2 cellular contexts compared by ENCODE assay signal in the genomic region with DNA sequence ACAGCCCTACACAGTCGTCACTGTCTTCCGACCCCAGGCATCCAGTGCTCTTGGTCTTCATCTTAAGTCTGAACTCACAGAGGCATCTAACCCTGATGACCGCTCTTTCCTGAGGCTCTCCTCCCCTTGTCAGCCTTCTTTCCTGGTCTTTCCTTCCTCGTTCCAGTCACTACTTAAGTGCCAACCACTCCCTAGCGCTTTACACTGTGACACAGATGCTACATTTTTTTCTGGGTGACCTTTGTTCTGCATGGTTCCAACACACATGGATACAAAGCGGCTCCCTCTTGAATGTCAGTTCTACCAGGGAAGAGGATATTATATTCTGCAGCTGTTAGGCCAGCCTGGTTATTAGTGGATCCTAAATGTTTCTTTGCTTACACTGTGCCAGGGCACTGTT.
TF ChIP-seq lines count a peak whose summit lies in the region.

No MANE protein-coding gene starts in this region.

TF ChIP-seq in GM12878, 131 proteins besides CTCF, POLR2A, EP300 and RAD21:
- TF ChIP-seq HDGF (IDR thresholded peaks at IDR 0.05) (no peak), POLR2AphosphoS5 (IDR thresholded peaks at IDR 0.05; ENCODE audit: low read length) (peak; percentile 13), FOXK2 (IDR thresholded peaks at IDR 0.05) (no peak), BHLHE40 (IDR thresholded peaks at IDR 0.05; ENCODE audit: borderline replicate concordance in 1 of 2, low read depth in 2 of 2, low read length in 1 of 2) (no peak)
- TF ChIP-seq, protein P1, sequence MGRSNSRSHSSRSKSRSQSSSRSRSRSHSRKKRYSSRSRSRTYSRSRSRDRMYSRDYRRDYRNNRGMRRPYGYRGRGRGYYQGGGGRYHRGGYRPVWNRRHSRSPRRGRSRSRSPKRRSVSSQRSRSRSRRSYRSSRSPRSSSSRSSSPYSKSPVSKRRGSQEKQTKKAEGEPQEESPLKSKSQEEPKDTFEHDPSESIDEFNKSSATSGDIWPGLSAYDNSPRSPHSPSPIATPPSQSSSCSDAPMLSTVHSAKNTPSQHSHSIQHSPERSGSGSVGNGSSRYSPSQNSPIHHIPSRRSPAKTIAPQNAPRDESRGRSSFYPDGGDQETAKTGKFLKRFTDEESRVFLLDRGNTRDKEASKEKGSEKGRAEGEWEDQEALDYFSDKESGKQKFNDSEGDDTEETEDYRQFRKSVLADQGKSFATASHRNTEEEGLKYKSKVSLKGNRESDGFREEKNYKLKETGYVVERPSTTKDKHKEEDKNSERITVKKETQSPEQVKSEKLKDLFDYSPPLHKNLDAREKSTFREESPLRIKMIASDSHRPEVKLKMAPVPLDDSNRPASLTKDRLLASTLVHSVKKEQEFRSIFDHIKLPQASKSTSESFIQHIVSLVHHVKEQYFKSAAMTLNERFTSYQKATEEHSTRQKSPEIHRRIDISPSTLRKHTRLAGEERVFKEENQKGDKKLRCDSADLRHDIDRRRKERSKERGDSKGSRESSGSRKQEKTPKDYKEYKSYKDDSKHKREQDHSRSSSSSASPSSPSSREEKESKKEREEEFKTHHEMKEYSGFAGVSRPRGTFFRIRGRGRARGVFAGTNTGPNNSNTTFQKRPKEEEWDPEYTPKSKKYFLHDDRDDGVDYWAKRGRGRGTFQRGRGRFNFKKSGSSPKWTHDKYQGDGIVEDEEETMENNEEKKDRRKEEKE (IDR thresholded peaks at IDR 0.05), result no peak

TF ChIP-seq in HepG2, 621 proteins besides CTCF, POLR2A, EP300 and RAD21:
- no peak for TF ChIP-seq ZNF232 (CRISPR knock-in tag; IDR thresholded peaks at IDR 0.05; ENCODE audit: borderline replicate concordance)
- TF ChIP-seq HNF4A (CRISPR knock-in tag; IDR thresholded peaks at IDR 0.05), result peak; percentile 29; the same call in 1 of the 2 replicates
- no peak for TF ChIP-seq NFIC (IDR thresholded peaks at IDR 0.05; ENCODE audit: low read length)
- TF ChIP-seq, protein P2, sequence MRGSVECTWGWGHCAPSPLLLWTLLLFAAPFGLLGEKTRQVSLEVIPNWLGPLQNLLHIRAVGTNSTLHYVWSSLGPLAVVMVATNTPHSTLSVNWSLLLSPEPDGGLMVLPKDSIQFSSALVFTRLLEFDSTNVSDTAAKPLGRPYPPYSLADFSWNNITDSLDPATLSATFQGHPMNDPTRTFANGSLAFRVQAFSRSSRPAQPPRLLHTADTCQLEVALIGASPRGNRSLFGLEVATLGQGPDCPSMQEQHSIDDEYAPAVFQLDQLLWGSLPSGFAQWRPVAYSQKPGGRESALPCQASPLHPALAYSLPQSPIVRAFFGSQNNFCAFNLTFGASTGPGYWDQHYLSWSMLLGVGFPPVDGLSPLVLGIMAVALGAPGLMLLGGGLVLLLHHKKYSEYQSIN (CRISPR knock-in tag; IDR thresholded peaks at IDR 0.05; ENCODE audit: borderline replicate concordance), result no peak
- TF ChIP-seq, protein P3, sequence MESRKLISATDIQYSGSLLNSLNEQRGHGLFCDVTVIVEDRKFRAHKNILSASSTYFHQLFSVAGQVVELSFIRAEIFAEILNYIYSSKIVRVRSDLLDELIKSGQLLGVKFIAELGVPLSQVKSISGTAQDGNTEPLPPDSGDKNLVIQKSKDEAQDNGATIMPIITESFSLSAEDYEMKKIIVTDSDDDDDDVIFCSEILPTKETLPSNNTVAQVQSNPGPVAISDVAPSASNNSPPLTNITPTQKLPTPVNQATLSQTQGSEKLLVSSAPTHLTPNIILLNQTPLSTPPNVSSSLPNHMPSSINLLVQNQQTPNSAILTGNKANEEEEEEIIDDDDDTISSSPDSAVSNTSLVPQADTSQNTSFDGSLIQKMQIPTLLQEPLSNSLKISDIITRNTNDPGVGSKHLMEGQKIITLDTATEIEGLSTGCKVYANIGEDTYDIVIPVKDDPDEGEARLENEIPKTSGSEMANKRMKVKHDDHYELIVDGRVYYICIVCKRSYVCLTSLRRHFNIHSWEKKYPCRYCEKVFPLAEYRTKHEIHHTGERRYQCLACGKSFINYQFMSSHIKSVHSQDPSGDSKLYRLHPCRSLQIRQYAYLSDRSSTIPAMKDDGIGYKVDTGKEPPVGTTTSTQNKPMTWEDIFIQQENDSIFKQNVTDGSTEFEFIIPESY (CRISPR knock-in tag; IDR thresholded peaks at IDR 0.05), result peak; percentile 93
- 0 out of 2 replicates have a peak, but pooled peaks have one; percentile 30 for TF ChIP-seq HNF4G (IDR thresholded peaks at IDR 0.05; ENCODE audit: borderline replicate concordance, low read depth, low read length)
- no peak for TF ChIP-seq HNF4G (CRISPR knock-in tag; IDR thresholded peaks at IDR 0.05; ENCODE audit: borderline replicate concordance, low read depth)
- 0 out of 2 replicates have a peak, but pooled peaks have one; percentile 12 for TF ChIP-seq PPARG (CRISPR knock-in tag; conservative IDR thresholded peaks at IDR 0.05)
- TF ChIP-seq HNRNPL (IDR thresholded peaks at IDR 0.05; ENCODE audit: low read depth, low read length), result no peak
- no peak for TF ChIP-seq ZNF24 (IDR thresholded peaks at IDR 0.05)
